35 cellular contexts compared by ENCODE assay signal in the genomic region with DNA sequence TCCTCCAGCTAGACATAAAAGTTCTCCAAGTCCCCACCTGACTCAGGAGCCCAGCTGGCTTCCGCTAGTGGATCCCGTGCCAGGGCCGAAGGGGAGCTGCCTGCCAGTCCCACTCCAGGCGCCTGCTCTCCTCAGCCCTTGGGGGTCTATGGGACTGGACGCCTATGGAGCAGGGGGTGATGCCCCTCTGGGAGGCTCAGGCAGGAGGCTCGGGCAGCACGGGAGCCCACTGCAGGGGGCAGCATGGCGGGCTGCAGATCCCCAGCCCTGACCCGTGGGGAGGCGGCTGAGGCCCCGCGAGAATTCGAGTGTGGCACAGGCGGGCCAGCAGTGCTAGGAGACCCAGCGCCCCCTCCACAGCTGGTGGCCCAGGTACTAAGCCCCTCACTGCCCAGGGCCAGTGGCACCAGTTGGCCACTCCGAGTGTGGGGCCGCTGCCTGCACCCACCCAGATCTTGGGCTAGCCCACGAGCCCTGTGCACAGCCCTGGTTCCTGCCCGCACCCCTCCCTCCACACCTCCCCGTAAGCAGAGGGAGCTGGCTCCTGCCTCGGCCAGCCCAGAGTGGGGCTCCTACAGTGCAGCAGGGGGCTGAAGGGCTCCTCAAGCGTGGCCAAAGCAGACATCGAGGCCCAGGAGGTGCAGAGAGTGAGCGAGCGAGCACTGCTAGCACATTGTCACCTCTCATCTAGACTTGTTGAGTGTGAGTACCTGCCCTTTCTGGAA.
"Had no signal": no experiment of that assay in that cellular context is flagged by ENCODE, and none has a peak within 500 bp of the region (broad histone marks: within the 10 kb centered on the region; RNA-seq: fewer than 3 reads in every experiment).

No MANE protein-coding gene starts in this region.

- H3K4me3 ChIP-seq: MG63 had no signal

- DNase-seq: Karpas-422, Kasumi-1, KG1, MG63, MM.1S, MV-4-11, NCI-H1048, NCI-H1092, NCI-H1092 treated with DMSO at 0.1 percent for 48 hours, NCI-H1105, NCI-H1105 treated with DMSO at 0.1 percent for 48 hours, NCI-H1417, NCI-H1417 treated with DMSO at 0.1 percent for 48 hours, NCI-H1436, NCI-H1436 treated with DMSO at 0.1 percent for 48 hours, NCI-H146, NCI-H1694, NCI-H1694 treated with DMSO at 0.1 percent for 48 hours, NCI-H187, NCI-H187 treated with DMSO at 0.1 percent for 48 hours, NCI-H1930, NCI-H2029, NCI-H2029 treated with DMSO at 0.1 percent for 48 hours, NCI-H2081, NCI-H2081 treated with DMSO at 0.1 percent for 48 hours, NCI-H2107, NCI-H2171, NCI-H2171 treated with DMSO at 0.1 percent for 48 hours, NCI-H2227 treated with DMSO at 0.1 percent for 48 hours, NCI-H226, NCI-H345, NCI-H446, NCI-H446 treated with DMSO at 0.1 percent for 48 hours, NCI-H510A had no signal

- H3K9me3 ChIP-seq: MG63 had no signal

- H3K27me3 ChIP-seq: MG63 had no signal

- H3K36me3 ChIP-seq: MG63 had no signal

- H3K27ac ChIP-seq: KMS-11 had no signal
